ENCODE assay signal across 12 cellular contexts in genomic region chr15:66692808-66693596, GRCh38. TPM values are rescaled to one million over a fixed set of nuclear protein-coding genes. Genes with fewer than 3 reads are reported as not detected.
DNase-seq lines count a peak whose midpoint lies in the region; ATAC-seq and TF ChIP-seq lines count a peak whose summit lies in the region.
"Had no signal": no experiment of that assay in that cellular context is flagged by ENCODE, and none has a peak within 500 bp of the region (broad histone marks: within the 10 kb centered on the region; RNA-seq: fewer than 3 reads in every experiment).

No MANE protein-coding gene starts in this region.

- WGBS in heart left ventricle, 4 donors = 59 to 80% (median 77%) methylated on average over 6 of the region's 6 CpGs

- no peak overlapping the region for H3K4me3 ChIP-seq in heart left ventricle
- no peak overlapping the region for H3K4me3 ChIP-seq in right atrium auricular region
- no peak overlapping the region for H3K4me3 ChIP-seq in RWPE2 (ENCODE audit: severe bottlenecking)
- H3K4me3 ChIP-seq in epithelial cell of esophagus (ENCODE audit: low read length) = no peak overlapping the region
- H3K4me3 ChIP-seq: adrenal gland had no signal

- no peak for DNase-seq in heart left ventricle
- no peak for DNase-seq in right atrium auricular region (ENCODE audit: low spot score)
- DNase-seq in RWPE2 (ENCODE audit: low spot score) = no peak
- DNase-seq in epithelial cell of esophagus (ENCODE audit: low read depth) = peak; percentile 53
- DNase-seq in stimulated activated naive B cell treated with anti-CD40 and anti-IgM and Interleukin-4, amounts not matched to agents 10 μg/mL and 1 μg/mL and 100 μg/mL, for 72 hours = no peak
- DNase-seq in HFFc6 = no peak
- DNase-seq in natural killer cell = no peak
- DNase-seq: adrenal gland; C1 segment of cervical spinal cord; effector memory CD8-positive, alpha-beta T cell; NCI-H1417 treated with DMSO at 0.1 percent for 48 hours had no signal

- ATAC-seq in heart left ventricle (no peak), RWPE2 (ENCODE audit: low read depth) (peak; percentile 38; the same call in 2 of the 3 replicates), natural killer cell (no peak), HG02884 (IDR thresholded peaks at IDR 0.05; ENCODE audit: unreplicated experiment) (no peak)
- peak; percentile 91 to 94 for ATAC-seq in stimulated activated naive B cell treated with anti-CD40 and anti-IgM and Interleukin-4, amounts not matched to agents 10 μg/mL and 1 μg/mL and 100 μg/mL, for 72 hours (replicated peaks)
- ATAC-seq: effector memory CD8-positive, alpha-beta T cell had no signal

- H3K9me3 Mint-ChIP-seq in stimulated activated naive B cell treated with anti-CD40 and anti-IgM and Interleukin-4, amounts not matched to agents 10 μg/mL and 1 μg/mL and 100 μg/mL, for 72 hours = peaks cover 0 to 3% of the 10 kb centered on the region in 2 donors
- no peaks in the 10 kb centered on the region for H3K9me3 Mint-ChIP-seq in HFFc6
- no peaks in the 10 kb centered on the region for H3K9me3 Mint-ChIP-seq in natural killer cell
- H3K9me3 Mint-ChIP-seq: effector memory CD8-positive, alpha-beta T cell had no signal

- TF ChIP-seq CTCF in heart left ventricle (IDR thresholded peaks at IDR 0.05) = no peak
- TF ChIP-seq CTCF in right atrium auricular region (IDR thresholded peaks at IDR 0.05) = no peak
- TF ChIP-seq CTCF in RWPE2 (IDR thresholded peaks at IDR 0.05; ENCODE audit: poor library complexity, severe bottlenecking) = no peak
- TF ChIP-seq CTCF in epithelial cell of esophagus (IDR thresholded peaks at IDR 0.05; ENCODE audit: insufficient read depth, low read depth, low read length, missing control alignments) = no peak
- TF ChIP-seq CTCF in HFFc6 (IDR thresholded peaks at IDR 0.05) = no peak
- no peak for TF ChIP-seq CTCF in natural killer cell (IDR thresholded peaks at IDR 0.05)

- peak overlapping the region; percentile 93 for H3K27ac Mint-ChIP-seq in stimulated activated naive B cell treated with anti-CD40 and anti-IgM and Interleukin-4, amounts not matched to agents 10 μg/mL and 1 μg/mL and 100 μg/mL, for 72 hours
- H3K27ac Mint-ChIP-seq in HFFc6 = no peak overlapping the region
- H3K27ac Mint-ChIP-seq in natural killer cell = no peak overlapping the region

- peak overlapping the region; percentile 30 to 43 for H3K4me3 Mint-ChIP-seq in stimulated activated naive B cell treated with anti-CD40 and anti-IgM and Interleukin-4, amounts not matched to agents 10 μg/mL and 1 μg/mL and 100 μg/mL, for 72 hours
- no peak overlapping the region for H3K4me3 Mint-ChIP-seq in HFFc6
- H3K4me3 Mint-ChIP-seq in natural killer cell = no peak overlapping the region
- H3K4me3 Mint-ChIP-seq: effector memory CD8-positive, alpha-beta T cell had no signal

- peaks cover 21 to 27% of the 10 kb centered on the region in 2 donors for H3K4me1 Mint-ChIP-seq in stimulated activated naive B cell treated with anti-CD40 and anti-IgM and Interleukin-4, amounts not matched to agents 10 μg/mL and 1 μg/mL and 100 μg/mL, for 72 hours
- H3K4me1 Mint-ChIP-seq in HFFc6 (ENCODE audit: low read depth) (peaks cover 1% of the 10 kb centered on the region; the same call in 1 of the 2 replicates), natural killer cell (peaks cover 0 to 8% of the 10 kb centered on the region in 2 donors)

- H3K27ac ChIP-seq in heart left ventricle (peak overlapping the region in 8 of 12 donors; percentile 4 to 60 (median 39)), right atrium auricular region (peak overlapping the region in 1 of 2 donors; percentile 11), RWPE2 (ENCODE audit: poor library complexity, severe bottlenecking) (no peak overlapping the region)
- H3K27ac ChIP-seq: adrenal gland had no signal

- no peaks in the 10 kb centered on the region for H3K9me3 ChIP-seq in heart left ventricle
- no peaks in the 10 kb centered on the region for H3K9me3 ChIP-seq in right atrium auricular region
- no peaks in the 10 kb centered on the region for H3K9me3 ChIP-seq in RWPE2 (ENCODE audit: severe bottlenecking)
- H3K9me3 ChIP-seq: adrenal gland had no signal

- H3K27me3 ChIP-seq in heart left ventricle = no peaks in the 10 kb centered on the region
- H3K27me3 ChIP-seq in right atrium auricular region = no peaks in the 10 kb centered on the region
- H3K27me3 ChIP-seq in RWPE2 (ENCODE audit: insufficient read depth, poor library complexity, severe bottlenecking) = no peaks in the 10 kb centered on the region
- H3K27me3 ChIP-seq: adrenal gland had no signal

- intact Hi-C loops in heart left ventricle (cut with DNase I) = no loop called here
- intact Hi-C loops in natural killer cell (cut with micrococcal nuclease) = no loop called here

- H3K4me1 ChIP-seq in heart left ventricle = peaks cover 0 to 19% (median 3%) of the 10 kb centered on the region in 12 donors
- peaks cover 0 to 6% of the 10 kb centered on the region in 2 donors for H3K4me1 ChIP-seq in right atrium auricular region
- H3K4me1 ChIP-seq in RWPE2 (ENCODE audit: insufficient read depth, poor library complexity, severe bottlenecking) = no peaks in the 10 kb centered on the region
- H3K4me1 ChIP-seq: adrenal gland had no signal

- no peaks in the 10 kb centered on the region for H3K27me3 Mint-ChIP-seq in stimulated activated naive B cell treated with anti-CD40 and anti-IgM and Interleukin-4, amounts not matched to agents 10 μg/mL and 1 μg/mL and 100 μg/mL, for 72 hours
- peaks cover 3% of the 10 kb centered on the region for H3K27me3 Mint-ChIP-seq in HFFc6 (ENCODE audit: insufficient read depth)
- no peaks in the 10 kb centered on the region for H3K27me3 Mint-ChIP-seq in natural killer cell (ENCODE audit: low read depth in 2 of 2)

- no peaks in the 10 kb centered on the region for H3K36me3 Mint-ChIP-seq in stimulated activated naive B cell treated with anti-CD40 and anti-IgM and Interleukin-4, amounts not matched to agents 10 μg/mL and 1 μg/mL and 100 μg/mL, for 72 hours
- H3K36me3 Mint-ChIP-seq in HFFc6 (ENCODE audit: low read depth) (no peaks in the 10 kb centered on the region), natural killer cell (no peaks in the 10 kb centered on the region)

- TF ChIP-seq POLR2A in heart left ventricle (IDR thresholded peaks at IDR 0.05) = no peak

- no peaks in the 10 kb centered on the region for H3K36me3 ChIP-seq in heart left ventricle
- H3K36me3 ChIP-seq in right atrium auricular region = no peaks in the 10 kb centered on the region
- H3K36me3 ChIP-seq in RWPE2 (ENCODE audit: low read depth) = no peaks in the 10 kb centered on the region
- H3K36me3 ChIP-seq: adrenal gland had no signal

RNA-seq across cellular contexts. Expression of gene SMAD6, which starts 9.0 kb away (rescaled TPM):
- 10 to 100 TPM; 14.4 to 65.9 (median 20.8) TPM for total RNA-seq in heart left ventricle
- 10 to 100 TPM; 10.4 to 19.0 TPM for polyA plus RNA-seq in heart left ventricle
- 100 to 1,000 TPM in 1 of 2 donors, 10 to 100 TPM in 1; 20.8 to 104 TPM for total RNA-seq in right atrium auricular region
- total RNA-seq in HFFc6 (2021; fragmentation: NEBNext Ultra II Directional; extraction: Animal tissue kit (Norgen Biotek cat#: 25700)) = 10 to 100 TPM; 10.2 to 18.1 (median 16.4) TPM
- total RNA-seq in natural killer cell = under 1 TPM; 0.07 to 0.38 (median 0.09) TPM

Comparison
In these comparisons a context has a peak if more than half of its experiments do, and no peak if none do; other contexts are left out.
1. ATAC-seq: peak in RWPE2 (single experiment) and stimulated activated naive B cell treated with anti-CD40 and anti-IgM and Interleukin-4, amounts not matched to agents 10 μg/mL and 1 μg/mL and 100 μg/mL, for 72 hours (2 of 2); none in heart left ventricle (0 of 4), natural killer cell (0 of 3) and HG02884 (single experiment).
2. H3K4me3 Mint-ChIP-seq: peak in stimulated activated naive B cell treated with anti-CD40 and anti-IgM and Interleukin-4, amounts not matched to agents 10 μg/mL and 1 μg/mL and 100 μg/mL, for 72 hours (2 of 2); none in HFFc6 (single experiment) and natural killer cell (single experiment).
3. RNA of gene SMAD6, which starts 9.0 kb away (total RNA-seq): 20.8 to 104 TPM in right atrium auricular region, 14.4 to 65.9 TPM in heart left ventricle and 10.2 to 18.1 TPM in HFFc6; 0.07 to 0.38 TPM in natural killer cell; every median in the first group is over 4 times any median in the second.